Comparison of ENCODE assay signal across 1 cellular context in the genomic region with DNA sequence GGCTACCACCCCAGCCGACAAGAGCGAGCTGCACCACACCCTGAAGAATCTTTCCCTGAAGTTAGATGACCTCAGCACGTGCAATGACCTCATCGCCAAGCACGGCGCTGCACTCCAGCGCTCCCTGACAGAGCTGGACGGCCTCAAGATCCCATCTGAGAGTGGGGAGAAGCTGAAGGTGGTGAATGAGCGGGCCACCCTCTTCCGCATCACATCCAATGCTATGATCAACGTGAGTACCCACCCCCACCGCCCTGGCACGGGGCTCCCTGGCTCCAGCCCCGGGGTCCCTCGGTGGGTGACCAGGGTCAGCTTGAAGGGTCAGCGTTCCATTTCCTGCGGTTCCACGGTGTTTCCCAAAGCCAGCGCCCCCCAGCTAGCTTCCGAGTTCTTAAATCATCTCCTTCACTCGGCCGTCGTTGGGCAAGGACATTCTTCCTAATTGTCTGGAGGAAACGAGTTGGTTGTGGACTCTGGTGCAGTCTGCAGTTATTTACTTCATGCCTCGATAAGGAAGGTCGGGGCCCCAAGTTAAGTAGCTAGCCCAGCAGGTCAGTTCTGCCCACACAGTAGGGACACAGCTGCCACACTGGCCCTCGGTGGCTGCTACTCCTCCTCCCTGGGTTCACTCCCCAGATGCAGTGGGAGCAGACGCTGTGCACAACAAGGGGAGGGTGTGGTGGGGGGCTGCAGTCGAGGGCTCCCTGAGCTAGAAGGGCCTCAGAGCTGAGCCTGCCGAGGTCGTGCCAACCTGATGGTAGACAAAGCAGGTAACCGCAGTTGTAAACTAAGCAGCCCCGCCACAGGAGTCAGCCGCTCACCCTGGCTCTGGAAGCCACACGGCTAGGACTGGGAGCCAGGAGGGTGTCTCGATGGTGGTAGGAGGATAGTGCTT.
TF ChIP-seq lines count a peak whose summit lies in the region.

No MANE protein-coding gene starts in this region.

TF ChIP-seq in K562, 482 proteins besides CTCF, POLR2A, EP300 and RAD21:
- TF ChIP-seq KDM1A (IDR thresholded peaks at IDR 0.05) (peak; percentile 41 to 60; a peak in 3 of 4 replicates), CREBBP (IDR thresholded peaks at IDR 0.05; ENCODE audit: low read depth, low read length) (no peak), SIN3A (IDR thresholded peaks at IDR 0.05; ENCODE audit: borderline replicate concordance in 2 of 2, control insufficient read depth in 1 of 2, low read depth in 2 of 2, low read length in 2 of 2) (no peak), ATF7 (IDR thresholded peaks at IDR 0.05) (peak; percentile 75), JUND (IDR thresholded peaks at IDR 0.05; ENCODE audit: borderline replicate concordance, low read depth, low read length) (peak; percentile 76), JUND (tag; IDR thresholded peaks at IDR 0.05; ENCODE audit: borderline replicate concordance, low read depth, low read length) (peak; percentile 66; the same call in 1 of the 3 replicates), BHLHE40 (IDR thresholded peaks at IDR 0.05; ENCODE audit: low read length) (peak; percentile 94), RCOR1 (IDR thresholded peaks at IDR 0.05; ENCODE audit: borderline replicate concordance in 1 of 2, low read depth in 2 of 2, low read length in 2 of 2) (peak in 1 of 2 experiments; percentile 74; a peak in 1 of 4 replicates), CREM (IDR thresholded peaks at IDR 0.05; ENCODE audit: low read depth) (0 out of 2 replicates have a peak, but pooled peaks have one; percentile 35)
- TF ChIP-seq, protein P1, sequence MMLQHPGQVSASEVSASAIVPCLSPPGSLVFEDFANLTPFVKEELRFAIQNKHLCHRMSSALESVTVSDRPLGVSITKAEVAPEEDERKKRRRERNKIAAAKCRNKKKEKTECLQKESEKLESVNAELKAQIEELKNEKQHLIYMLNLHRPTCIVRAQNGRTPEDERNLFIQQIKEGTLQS (IDR thresholded peaks at IDR 0.05), result peak; percentile 76
- TF ChIP-seq, protein P1 (CRISPR knock-in tag; conservative IDR thresholded peaks at IDR 0.05), result no peak
